Comparison of ENCODE assay signal across 2 cellular contexts in the genomic region with DNA sequence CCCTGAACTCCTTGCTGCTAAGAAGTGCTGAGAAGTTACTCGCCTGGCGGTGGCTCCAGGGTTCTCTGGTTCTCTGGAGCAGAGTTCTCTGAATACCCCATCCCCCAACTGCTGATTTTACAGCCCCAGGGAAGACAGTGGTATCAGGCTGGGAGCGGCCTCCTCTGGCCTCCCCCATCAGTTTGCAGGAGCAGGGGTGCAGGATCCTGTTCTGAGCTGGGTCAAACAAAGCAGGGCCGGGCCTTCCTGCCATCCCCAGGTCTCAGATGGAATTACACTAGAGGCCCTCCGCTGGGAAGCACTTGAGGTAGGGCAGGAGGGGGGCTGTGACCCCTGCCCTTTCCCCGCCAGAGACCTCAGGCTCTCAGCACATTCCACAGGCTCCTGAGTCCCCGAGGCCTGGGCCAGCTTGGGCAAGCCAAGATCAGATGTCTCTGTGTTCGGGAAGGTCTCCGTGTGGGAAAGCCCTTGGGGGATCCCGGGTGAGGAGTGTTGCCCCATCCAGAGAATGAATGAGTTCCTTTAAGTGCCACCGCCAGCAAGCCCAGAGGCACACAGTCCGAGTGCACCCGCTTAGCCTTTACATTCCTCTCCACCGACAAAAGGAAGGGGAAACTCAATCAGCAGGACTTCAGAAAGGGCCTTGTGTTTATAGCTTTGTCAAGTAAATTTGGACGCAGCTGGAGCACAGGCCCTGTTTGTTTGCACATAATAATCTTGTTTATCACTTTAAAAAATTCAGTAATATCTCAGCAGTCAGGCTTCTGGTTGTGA.
TF ChIP-seq lines count a peak whose summit lies in the region.

No MANE protein-coding gene starts in this region.

TF ChIP-seq in SK-N-SH treated with all-trans-retinoic acid at 6 μM for 48 hours, 23 proteins besides CTCF, POLR2A, EP300 and RAD21 (continued from another document):
- TF ChIP-seq POU6F1 (CRISPR knock-in tag; IDR thresholded peaks at IDR 0.05; ENCODE audit: borderline replicate concordance, low read depth) = no peak
- TF ChIP-seq CSRNP3 (CRISPR knock-in tag; IDR thresholded peaks at IDR 0.05) = no peak
- no peak for TF ChIP-seq CSDC2 (CRISPR knock-in tag; IDR thresholded peaks at IDR 0.05)
- TF ChIP-seq ZNF8 (CRISPR knock-in tag; IDR thresholded peaks at IDR 0.05) = no peak
- TF ChIP-seq ZFP30 (CRISPR knock-in tag; IDR thresholded peaks at IDR 0.05) = no peak
- TF ChIP-seq TSHZ2 (CRISPR knock-in tag; IDR thresholded peaks at IDR 0.05) = no peak
- TF ChIP-seq ARNTL (CRISPR knock-in tag; IDR thresholded peaks at IDR 0.05; ENCODE audit: borderline replicate concordance, low read depth) = no peak
- no peak for TF ChIP-seq TCF4 (CRISPR knock-in tag; IDR thresholded peaks at IDR 0.05; ENCODE audit: borderline replicate concordance)
TF ChIP-seq in SK-N-SH treated with all-trans-retinoic acid at 6 μM for 48 hours: peak in this region for 0.

TF ChIP-seq in SK-N-SH, 30 proteins besides CTCF, POLR2A, EP300 and RAD21 (continued from another document):
- TF ChIP-seq ZBTB33 (IDR thresholded peaks at IDR 0.05; ENCODE audit: borderline replicate concordance, low read depth) (no peak), REST (IDR thresholded peaks at IDR 0.05; ENCODE audit: low read depth, low read length) (no peak), PBX3 (IDR thresholded peaks at IDR 0.05) (no peak), FOSL2 (IDR thresholded peaks at IDR 0.05; ENCODE audit: borderline replicate concordance, low read depth) (no peak), MXI1 (IDR thresholded peaks at IDR 0.05; ENCODE audit: low read depth, low read length) (no peak), EZH2phosphoT487 (IDR thresholded peaks at IDR 0.05; ENCODE audit: borderline replicate concordance, low read depth) (no peak), GABPA (IDR thresholded peaks at IDR 0.05; ENCODE audit: low read depth) (no peak), RXRA (IDR thresholded peaks at IDR 0.05; ENCODE audit: borderline replicate concordance, low read depth) (no peak), POLR2AphosphoS5 (IDR thresholded peaks at IDR 0.05; ENCODE audit: low read depth, low read length) (no peak)
